ENCODE assay signal across 8 cellular contexts in the genomic region with DNA sequence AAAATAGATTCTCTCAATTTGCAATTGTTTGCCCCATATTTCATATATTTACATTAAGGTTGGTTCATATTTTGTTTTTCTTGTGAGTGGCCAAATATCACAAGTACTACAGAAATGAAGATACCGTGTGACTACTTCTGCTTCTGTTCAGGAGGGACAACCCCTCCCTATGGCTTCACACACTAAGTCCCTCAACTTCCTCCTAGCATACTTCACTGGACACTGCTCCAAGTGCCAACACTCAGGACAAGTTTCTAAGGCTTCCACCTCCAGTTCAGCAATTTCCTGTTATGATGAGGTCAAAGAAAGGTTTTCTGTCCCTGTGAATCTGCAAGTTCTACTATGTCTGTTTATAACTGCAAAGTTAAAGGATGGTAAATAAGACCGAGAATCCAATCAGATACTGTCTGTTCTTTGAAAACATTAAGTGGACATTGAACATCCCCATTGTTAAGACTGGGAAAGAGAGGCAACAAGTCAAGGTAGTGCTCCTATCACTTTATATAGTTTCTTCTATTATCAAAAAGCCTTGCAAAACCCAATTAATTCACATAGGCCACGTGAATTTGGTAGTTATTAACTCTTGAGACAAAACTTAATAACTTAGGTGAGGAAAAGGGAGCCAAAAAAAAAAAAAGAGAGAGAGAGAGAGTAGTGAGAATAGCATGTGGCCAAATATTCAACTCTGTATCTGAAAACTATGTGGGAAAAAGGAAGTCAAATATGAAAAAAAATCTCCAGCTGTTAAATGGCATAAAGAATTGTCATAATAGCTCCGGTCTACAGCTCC.
A peak's percentile ranks its signal among the peaks of the same experiment; 100 is the strongest.
DNase-seq lines count a peak whose midpoint lies in the region; ATAC-seq and TF ChIP-seq lines count a peak whose summit lies in the region.

No MANE protein-coding gene starts in this region.

- no peak overlapping the region for H3K4me3 ChIP-seq in body of pancreas

- ATAC-seq in HG03520 (IDR thresholded peaks at IDR 0.05; ENCODE audit: unreplicated experiment) (peak; percentile 98), body of pancreas (peak; percentile 86), naive B cell (ENCODE audit: low read depth in 2 of 2) (peak; percentile 65 to 96)

- peaks cover 5% of the 10 kb centered on the region for H3K4me1 ChIP-seq in body of pancreas

- H3K36me3 Mint-ChIP-seq in naive B cell = no peaks in the 10 kb centered on the region

- no peaks in the 10 kb centered on the region for H3K9me3 ChIP-seq in body of pancreas

- no peaks in the 10 kb centered on the region for H3K27me3 ChIP-seq in body of pancreas

- intact Hi-C loops in body of pancreas (cut with DNase I) = no loop called here

- peak overlapping the region in 3 of 4 donors; percentile 48 to 74 (median 66) for H3K27ac ChIP-seq in body of pancreas

- WGBS in body of pancreas, 2 donors = 22 to 29% methylated on average over 4 of the region's 4 CpGs

- no peak for TF ChIP-seq CTCF in GM20000 (IDR thresholded peaks at IDR 0.05; ENCODE audit: extremely low read depth, missing control alignments)
- TF ChIP-seq CTCF in body of pancreas (IDR thresholded peaks at IDR 0.05) = no peak

- TF ChIP-seq POLR2A in body of pancreas (IDR thresholded peaks at IDR 0.05) = peak in 2 of 3 donors; percentile 4 to 44

- no peaks in the 10 kb centered on the region for H3K36me3 ChIP-seq in body of pancreas (replicated peaks in 1 of 2; ENCODE audit: insufficient read depth in 1 of 2, low read depth in 2 of 2)

- H3K27ac Mint-ChIP-seq in naive B cell = peak overlapping the region in 5 of 6 donors; percentile 24 to 92 (median 82)

- DNase-seq in CD1c-positive myeloid dendritic cell (ENCODE audit: extremely low spot score) (peak; percentile 69), GM20000 (ENCODE audit: low spot score) (peak; percentile 24), body of pancreas (peak in 3 of 4 donors; percentile 15 to 35 (median 20)), naive B cell (peak; percentile 38), NCI-H2227 treated with DMSO at 0.1 percent for 48 hours (lab: John Stamatoyannopoulos, UW) (no peak), NCI-H1092 (lab: John Stamatoyannopoulos, UW) (no peak), COLO829 (ENCODE audit: low spot score) (no peak)

- no peaks in the 10 kb centered on the region for H3K27me3 Mint-ChIP-seq in naive B cell

- H3K4me1 Mint-ChIP-seq in naive B cell = peaks cover 17 to 27% (median 24%) of the 10 kb centered on the region in 3 donors

- H3K4me3 Mint-ChIP-seq in naive B cell = peak overlapping the region; percentile 71 to 93 (median 82)

- no peaks in the 10 kb centered on the region for H3K9me3 Mint-ChIP-seq in naive B cell

Comparison
In these comparisons a context has a peak if more than half of its experiments do, and no peak if none do; other contexts are left out.
1. DNase-seq: peak in CD1c-positive myeloid dendritic cell (single experiment), GM20000 (single experiment), body of pancreas (3 of 4) and naive B cell (single experiment); none in NCI-H2227 treated with DMSO at 0.1 percent for 48 hours (single experiment), NCI-H1092 (single experiment) and COLO829 (single experiment).
2. Peak in every context shown above with its lines, with median percentiles within 50 percentile points of each other: ATAC-seq.